ENCODE assay signal across 31 cellular contexts in the genomic region with DNA sequence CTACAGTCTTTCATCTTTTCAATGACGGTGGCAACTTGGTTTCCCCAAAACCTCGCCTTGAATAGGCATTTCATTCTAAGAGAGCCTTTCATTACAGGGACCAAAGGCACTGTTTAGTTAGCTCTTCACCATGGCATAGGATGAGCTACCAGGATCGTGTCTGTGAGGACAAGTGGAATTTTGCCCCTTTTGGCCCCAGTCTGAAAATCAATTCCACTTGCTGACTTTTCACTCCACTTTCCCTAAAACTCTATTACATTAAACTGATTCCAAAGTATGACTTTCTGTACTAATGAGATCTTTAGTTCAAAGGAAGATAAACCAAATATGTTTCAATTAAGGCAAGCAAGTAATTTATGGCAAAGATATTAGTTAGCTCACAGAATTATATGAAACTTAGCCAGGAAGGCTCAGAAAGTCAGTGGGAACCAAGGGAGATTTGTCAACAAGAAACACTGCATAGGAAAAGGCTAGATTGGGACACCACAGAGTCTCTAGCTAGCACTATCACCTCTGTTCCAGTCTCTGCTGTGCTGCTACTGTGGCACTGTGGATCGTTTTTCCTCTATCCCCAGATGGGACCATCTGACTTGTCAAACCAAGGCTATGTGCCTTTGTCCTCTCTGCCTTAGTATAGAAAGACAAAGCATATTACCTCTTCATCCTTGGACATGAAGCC.
"Had no signal": no experiment of that assay in that cellular context is flagged by ENCODE, and none has a peak within 500 bp of the region (broad histone marks: within the 10 kb centered on the region; RNA-seq: fewer than 3 reads in every experiment).

No MANE protein-coding gene starts in this region.

- ATAC-seq: activated CD4-positive, alpha-beta T cell treated with anti-CD3 and anti-CD28 coated beads for 36 hours; activated naive CD8-positive, alpha-beta T cell treated with anti-CD3 and anti-CD28 coated beads, Interleukin-2, amount 50 U/mL, for 24 hours; activated T-cell treated with anti-CD3 and anti-CD28 coated beads, Interleukin-2, amount 50 U/mL, for 4 hours; PC-3 had no signal

- H3K4me1 ChIP-seq: Peyer's patch had no signal

- H3K9ac ChIP-seq: SK-N-SH had no signal

- H3K9me3 ChIP-seq: MG63, Peyer's patch, SJSA1, SK-N-SH had no signal

- H3K4me3 Mint-ChIP-seq: activated CD4-positive, alpha-beta memory T cell treated with anti-CD3 and anti-CD28 coated beads for 36 hours; activated CD4-positive, alpha-beta T cell treated with anti-CD3 and anti-CD28 coated beads for 36 hours; activated naive CD4-positive, alpha-beta T cell treated with anti-CD3 and anti-CD28 coated beads, Interleukin-2, amount 10 ng/mL, durations not matched to agents 7 days and 5 days; activated naive CD8-positive, alpha-beta T cell; activated naive CD8-positive, alpha-beta T cell treated with anti-CD3 and anti-CD28 coated beads, Interleukin-2, amount 50 U/mL, for 24 hours; activated T-cell treated with anti-CD3 and anti-CD28 coated beads, Interleukin-2, amount 50 U/mL, for 4 hours; brain; T-helper 1 cell treated with Interleukin-12 subunit alpha and Interleukin-12 subunit beta and Interleukin-4 antibody, amounts not matched to agents 30 μg/mL and 1 μg/mL, for 36 hours; T-helper 2 cell treated with Interferon-gamma antibody and Interleukin-4, amounts not matched to agents 5 μg/mL and 100 μg/mL, for 36 hours had no signal

- H3K9me3 Mint-ChIP-seq: activated CD4-positive, alpha-beta memory T cell treated with anti-CD3 and anti-CD28 coated beads for 36 hours; activated naive CD4-positive, alpha-beta T cell treated with anti-CD3 and anti-CD28 coated beads, Interleukin-2, amount 10 ng/mL, durations not matched to agents 7 days and 5 days; activated naive CD8-positive, alpha-beta T cell treated with anti-CD3 and anti-CD28 coated beads, Interleukin-2, amount 50 U/mL, for 24 hours; activated T-cell treated with anti-CD3 and anti-CD28 coated beads, Interleukin-2, amount 50 U/mL, for 4 hours; T-helper 1 cell treated with Interleukin-12 subunit alpha and Interleukin-12 subunit beta and Interleukin-4 antibody, amounts not matched to agents 30 μg/mL and 1 μg/mL, for 36 hours; T-helper 2 cell treated with Interferon-gamma antibody and Interleukin-4, amounts not matched to agents 5 μg/mL and 100 μg/mL, for 36 hours had no signal

- DNase-seq: activated CD4-positive, alpha-beta memory T cell treated with anti-CD3 and anti-CD28 coated beads for 36 hours; activated CD4-positive, alpha-beta T cell treated with anti-CD3 and anti-CD28 coated beads for 36 hours; activated CD4-positive, alpha-beta T cell treated with anti-CD3 and anti-CD28 coated beads, Interleukin-2, amount 50 U/mL, for 1 hour; activated CD8-positive, alpha-beta memory T cell treated with anti-CD3 and anti-CD28 coated beads, Interleukin-2, amount 50 U/mL, for 4 hours; activated effector memory CD4-positive, alpha-beta T cell treated with Interleukin-2 at 50 U/mL for 16 hours; activated naive CD4-positive, alpha-beta T cell treated with anti-CD3 and anti-CD28 coated beads, Interleukin-2, amount 10 ng/mL, durations not matched to agents 7 days and 5 days; activated naive CD8-positive, alpha-beta T cell treated with anti-CD3 and anti-CD28 coated beads, Interleukin-2, amount 50 U/mL, for 24 hours; activated T-cell treated with anti-CD3 and anti-CD28 coated beads for 4 hours; activated T-cell treated with anti-CD3 and anti-CD28 coated beads, Interleukin-2, amount 50 U/mL, for 4 hours; anterior cingulate cortex; Kasumi-1; KG1; MG63; NCI-H1048; NCI-H1105 treated with DMSO at 0.1 percent for 48 hours; NCI-H1436; NCI-H1694; NCI-H1930; NCI-H2081 treated with DMSO at 0.1 percent for 48 hours; NCI-H345; NCI-H524 treated with DMSO at 0.1 percent for 48 hours; PC-3; Peyer's patch; RPMI8226; SHP77 treated with DMSO at 0.1 percent for 48 hours; SK-N-SH had no signal

- H3K27ac ChIP-seq: Peyer's patch, SJSA1 had no signal

- H3K27ac Mint-ChIP-seq: activated CD4-positive, alpha-beta memory T cell treated with anti-CD3 and anti-CD28 coated beads for 36 hours; activated CD4-positive, alpha-beta T cell treated with anti-CD3 and anti-CD28 coated beads for 36 hours; activated naive CD4-positive, alpha-beta T cell treated with anti-CD3 and anti-CD28 coated beads, Interleukin-2, amount 10 ng/mL, durations not matched to agents 7 days and 5 days; activated naive CD8-positive, alpha-beta T cell; activated naive CD8-positive, alpha-beta T cell treated with anti-CD3 and anti-CD28 coated beads, Interleukin-2, amount 50 U/mL, for 24 hours; brain; T-helper 1 cell treated with Interleukin-12 subunit alpha and Interleukin-12 subunit beta and Interleukin-4 antibody, amounts not matched to agents 30 μg/mL and 1 μg/mL, for 36 hours; T-helper 2 cell treated with Interferon-gamma antibody and Interleukin-4, amounts not matched to agents 5 μg/mL and 100 μg/mL, for 36 hours had no signal

- H3K4me2 ChIP-seq: SK-N-SH had no signal

- H3K4me1 Mint-ChIP-seq: activated CD4-positive, alpha-beta T cell treated with anti-CD3 and anti-CD28 coated beads for 36 hours; activated naive CD4-positive, alpha-beta T cell treated with anti-CD3 and anti-CD28 coated beads, Interleukin-2, amount 10 ng/mL, durations not matched to agents 7 days and 5 days; activated naive CD8-positive, alpha-beta T cell treated with anti-CD3 and anti-CD28 coated beads, Interleukin-2, amount 50 U/mL, for 24 hours had no signal

- H3K27me3 Mint-ChIP-seq: activated CD4-positive, alpha-beta memory T cell treated with anti-CD3 and anti-CD28 coated beads for 36 hours; activated naive CD4-positive, alpha-beta T cell treated with anti-CD3 and anti-CD28 coated beads, Interleukin-2, amount 10 ng/mL, durations not matched to agents 7 days and 5 days; activated naive CD8-positive, alpha-beta T cell treated with anti-CD3 and anti-CD28 coated beads, Interleukin-2, amount 50 U/mL, for 24 hours; brain had no signal

- H3K36me3 ChIP-seq: MG63, Peyer's patch, SJSA1 had no signal

- H3K36me3 Mint-ChIP-seq: activated CD4-positive, alpha-beta memory T cell treated with anti-CD3 and anti-CD28 coated beads for 36 hours; activated naive CD4-positive, alpha-beta T cell treated with anti-CD3 and anti-CD28 coated beads, Interleukin-2, amount 10 ng/mL, durations not matched to agents 7 days and 5 days; activated naive CD8-positive, alpha-beta T cell; brain had no signal

- H3K4me3 ChIP-seq: MG63, Peyer's patch, SJSA1 had no signal

- H3K27me3 ChIP-seq: MG63, Peyer's patch, SJSA1 had no signal

- H3K9me2 ChIP-seq: SK-N-SH had no signal
